Comparison of ENCODE assay signal across 8 cellular contexts in the genomic region with DNA sequence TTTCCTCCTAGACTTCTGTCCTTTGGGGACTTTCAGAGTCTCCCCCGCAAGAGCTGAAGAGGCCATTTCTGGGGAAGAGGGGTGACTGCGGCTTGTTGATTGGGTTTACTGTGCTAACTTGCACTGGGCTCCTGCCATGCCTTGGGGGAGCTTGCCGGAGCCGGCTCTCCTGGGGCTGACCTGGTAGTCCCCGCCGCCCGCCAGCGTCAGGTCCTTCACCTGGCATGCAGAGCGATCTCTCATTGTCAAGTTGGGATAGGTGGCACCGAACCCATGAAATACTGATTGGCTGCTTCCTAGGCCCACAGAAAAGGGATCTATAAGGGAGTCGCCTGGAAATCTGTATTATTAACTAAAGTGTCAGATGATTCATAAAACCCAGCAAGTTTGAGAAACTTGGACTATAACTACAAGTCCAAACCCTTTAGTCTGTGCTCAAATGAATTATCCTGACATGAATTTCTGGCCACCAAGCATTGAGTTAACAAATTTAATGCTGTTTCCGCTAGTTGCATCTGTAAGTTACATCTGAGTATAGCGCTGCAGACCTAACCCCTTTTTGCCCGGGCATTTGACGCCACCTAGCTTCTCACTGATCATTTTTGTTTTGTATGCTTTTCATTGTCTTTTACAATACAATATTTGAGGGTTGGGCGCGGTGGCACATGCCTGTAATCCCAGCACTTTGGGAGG. TPM values are rescaled to one million over a fixed set of nuclear protein-coding genes. Genes with fewer than 3 reads are reported as not detected.
DNase-seq lines count a peak whose midpoint lies in the region; ATAC-seq, FAIRE-seq and TF ChIP-seq lines count a peak whose summit lies in the region.

No MANE protein-coding gene starts in this region.

- no peak overlapping the region for H2BK120ac ChIP-seq in H1 (replicated peaks; ENCODE audit: low read depth, low read length)

- no peaks in the 10 kb centered on the region for H3K9me3 Mint-ChIP-seq in activated CD4-positive, alpha-beta T cell treated with anti-CD3 and anti-CD28 coated beads, Interleukin-2, amount 10 ng/mL, durations not matched to agents 7 days and 5 days

- H4K8ac ChIP-seq in H1 (ENCODE audit: extremely low read depth, insufficient read depth, low read length) = peak overlapping the region; percentile 97; the same call in 1 of the 2 replicates

- H3K4me1 ChIP-seq in ACC112 (ENCODE audit: control insufficient read depth, insufficient read depth, low read length, unreplicated experiment) (peaks cover 3% of the 10 kb centered on the region), H1 (replicated peaks in 1 of 4; ENCODE audit: control insufficient read depth in 3 of 4, insufficient read depth in 4 of 4, low read length in 3 of 4) (peaks cover 0 to 8% (median 5%) of the 10 kb centered on the region in 4 experiments; a peak in 5 of 7 replicates), mucosa of descending colon (ENCODE audit: low read depth) (peaks cover 23% of the 10 kb centered on the region), suprapubic skin (peaks cover 50% of the 10 kb centered on the region)

- TF ChIP-seq POLR2A in H1 (IDR thresholded peaks at IDR 0.05; ENCODE audit: control extremely low read depth in 1 of 2, low read depth in 2 of 2, low read length in 2 of 2) (peak in 1 of 2 experiments; percentile 45; a peak in 1 of 3 replicates), suprapubic skin (IDR thresholded peaks at IDR 0.05) (no peak)

- H4K20me1 ChIP-seq in H1 (replicated peaks in 1 of 2; ENCODE audit: control insufficient read depth in 1 of 2, insufficient read depth in 2 of 2, low read length in 2 of 2) = peaks cover 10 to 19% of the 10 kb centered on the region in 2 experiments

- peak overlapping the region; percentile 58 for H4K91ac ChIP-seq in H1 (replicated peaks; ENCODE audit: insufficient read length, low read length)

- H4K5ac ChIP-seq in H1 (ENCODE audit: insufficient read length, low read depth, low read length) = peak overlapping the region; percentile 89

- 8% methylated on average over 17 of the region's 17 CpGs; no CpG with 5 or more reads in 1 of the 2 experiments for WGBS in H1 (ENCODE audit: extremely low coverage in 1 of 2, insufficient coverage in 1 of 2, insufficient read length in 1 of 2, insufficient replicate concordance in 2 of 2, low coverage in 1 of 2, low lambda C conversion rate in 2 of 2, missing lambda C conversion rate in 1 of 2), 2 experiments
- WGBS in suprapubic skin = 6% methylated on average over 15 of the region's 17 CpGs

- H3K27me3 ChIP-seq in ACC112 (ENCODE audit: insufficient read depth, low read length) (no peaks in the 10 kb centered on the region), H1 (replicated peaks in 1 of 4; ENCODE audit: control insufficient read depth in 3 of 4, extremely low read depth in 1 of 4, insufficient read depth in 3 of 4, low read length in 3 of 4) (no peaks in the 10 kb centered on the region), suprapubic skin (no peaks in the 10 kb centered on the region)

- H3K4me3 ChIP-seq in ACC112 (ENCODE audit: low read depth, low read length) (peak overlapping the region; percentile 95), H1 (ENCODE audit: extremely low read depth in 1 of 4, insufficient read depth in 2 of 4, low read depth in 3 of 4, low read length in 4 of 4) (peak overlapping the region; percentile 51 to 99 (median 88)), mucosa of descending colon (peak overlapping the region; percentile 70), suprapubic skin (peak overlapping the region; percentile 85)

- peaks cover 29% of the 10 kb centered on the region for H3K79me2 ChIP-seq in ACC112 (ENCODE audit: control insufficient read depth, insufficient read depth, low read length, unreplicated experiment)
- H3K79me2 ChIP-seq in H1 (ENCODE audit: control insufficient read depth in 1 of 2, insufficient read depth in 2 of 2, low read length in 2 of 2) = peaks cover 10 to 34% of the 10 kb centered on the region in 2 experiments

- H3K9me3 ChIP-seq in H1 (ENCODE audit: insufficient read depth in 2 of 2, low read depth in 1 of 2, low read length in 1 of 2) (no peaks in the 10 kb centered on the region), mucosa of descending colon (no peaks in the 10 kb centered on the region), suprapubic skin (no peaks in the 10 kb centered on the region)

- H3K4me2 ChIP-seq in H1 (ENCODE audit: insufficient read depth in 1 of 2, low read depth in 2 of 2, low read length in 2 of 2) = peak overlapping the region; percentile 73 to 98

- H3K4me3 Mint-ChIP-seq in activated CD4-positive, alpha-beta T cell treated with anti-CD3 and anti-CD28 coated beads, Interleukin-2, amount 10 ng/mL, durations not matched to agents 7 days and 5 days = peak overlapping the region; percentile 86

- no peak for TF ChIP-seq EP300 in H1 (IDR thresholded peaks at IDR 0.05; ENCODE audit: borderline replicate concordance in 1 of 2, low read depth in 2 of 2, low read length in 2 of 2)
- TF ChIP-seq EP300 in suprapubic skin (IDR thresholded peaks at IDR 0.05) = no peak

- no peak; a peak in 1 of 4 replicates for TF ChIP-seq CTCF in H1 (IDR thresholded peaks at IDR 0.05; ENCODE audit: control extremely low read depth in 1 of 3, insufficient read depth in 1 of 3, low read depth in 1 of 3, low read length in 3 of 3)
- TF ChIP-seq CTCF in mucosa of descending colon (IDR thresholded peaks at IDR 0.05) = no peak
- TF ChIP-seq CTCF in suprapubic skin (IDR thresholded peaks at IDR 0.05) = no peak

- DNase-seq in NCI-H226 = peak; percentile 7
- DNase-seq in activated CD4-positive, alpha-beta T cell treated with anti-CD3 and anti-CD28 coated beads, Interleukin-2, amount 10 ng/mL, durations not matched to agents 7 days and 5 days = peak; percentile 77
- no peak for DNase-seq in H1 (ENCODE audit: low read depth in 1 of 2, low spot score in 2 of 2)
- peak in 2 of 3 donors; percentile 53 to 78 for DNase-seq in mucosa of descending colon
- peak in 1 of 2 donors; percentile 83 for DNase-seq in suprapubic skin (ENCODE audit: low spot score in 2 of 2)

- peak overlapping the region; percentile 58 for H3K27ac ChIP-seq in ACC112 (ENCODE audit: low read depth, low read length)
- peak overlapping the region; percentile 83 for H3K27ac ChIP-seq in H1 (ENCODE audit: low read depth, low read length)
- peak overlapping the region; percentile 96 for H3K27ac ChIP-seq in suprapubic skin

- H3K36me3 Mint-ChIP-seq in activated CD4-positive, alpha-beta T cell treated with anti-CD3 and anti-CD28 coated beads, Interleukin-2, amount 10 ng/mL, durations not matched to agents 7 days and 5 days (ENCODE audit: low read depth) = peaks cover 23% of the 10 kb centered on the region

- no peak overlapping the region for H2BK20ac ChIP-seq in H1 (ENCODE audit: low read length)

- H3K9ac ChIP-seq in H1 (replicated peaks in 1 of 4; ENCODE audit: extremely low read depth in 1 of 4, low read depth in 3 of 4, low read length in 3 of 4) = peak overlapping the region; percentile 76 to 99 (median 96)

- no peak for FAIRE-seq in H1 (lab: Jason Lieb, UNC)

- H2AK5ac ChIP-seq in H1 (ENCODE audit: low read depth, low read length) = no peak overlapping the region

- peaks cover 3% of the 10 kb centered on the region for H3K27me3 Mint-ChIP-seq in activated CD4-positive, alpha-beta T cell treated with anti-CD3 and anti-CD28 coated beads, Interleukin-2, amount 10 ng/mL, durations not matched to agents 7 days and 5 days

- no peak overlapping the region for H3K14ac ChIP-seq in H1 (ENCODE audit: insufficient read length)

- H3K79me1 ChIP-seq in H1 (ENCODE audit: low read depth, low read length) = peaks cover 13% of the 10 kb centered on the region

- CTCF ChIA-PET in activated CD4-positive, alpha-beta T cell treated with anti-CD3 and anti-CD28 coated beads, Interleukin-2, amount 10 ng/mL, durations not matched to agents 7 days and 5 days (lab: Charles Lee) = interaction anchor here (0.6 to 2.6 kb wide), 21 partner anchors 10 to 444 kb away, joined by 3 to 19 read pairs (median 5); partner anchors contain the start of genes MAN2C1, PTPN9, SIN3A and SNUPN
- CTCF ChIA-PET in H1 (lab: Charles Lee; ENCODE audit: partially characterized antibody) = interaction anchor here (0.6 to 5.4 kb wide), 12 partner anchors 9 to 187 kb away, joined by 3 to 28 read pairs (median 3); partner anchors contain the start of gene SNUPN

- intact Hi-C loops in mucosa of descending colon (cut with DNase I, micrococcal nuclease) = loop anchor here in 1 of 2 donors (10.0 kb wide), 1 partner anchor 186 kb away; the partner anchor contains the start of gene SIN3A

- peak overlapping the region; percentile 91; the same call in 1 of the 2 replicates for H3K18ac ChIP-seq in H1 (ENCODE audit: extremely low read depth, low read length)

- H3K56ac ChIP-seq in H1 (replicated peaks; ENCODE audit: insufficient read length, low read depth, low read length) = peak overlapping the region; percentile 70

- H3K36me3 ChIP-seq in ACC112 (ENCODE audit: insufficient read depth, low read length) = no peaks in the 10 kb centered on the region
- H3K36me3 ChIP-seq in H1 (ENCODE audit: control insufficient read depth in 2 of 4, insufficient read depth in 4 of 4, low read length in 3 of 4) = 0 out of 8 replicates have a peak, but pooled peaks cover 0 to 4% (median 0%) of the 10 kb centered on the region in 4 experiments
- H3K36me3 ChIP-seq in mucosa of descending colon (ENCODE audit: low read depth) = no peaks in the 10 kb centered on the region
- H3K36me3 ChIP-seq in suprapubic skin = peaks cover 6% of the 10 kb centered on the region

- peak overlapping the region; percentile 44 for H2AFZ ChIP-seq in ACC112 (ENCODE audit: low read length, unreplicated experiment)
- H2AFZ ChIP-seq in H1 (ENCODE audit: low read length) = no peak overlapping the region

- peaks cover 9% of the 10 kb centered on the region for H3K23me2 ChIP-seq in H1 (ENCODE audit: low read depth, low read length)

- peaks cover 37% of the 10 kb centered on the region for H3K4me1 Mint-ChIP-seq in activated CD4-positive, alpha-beta T cell treated with anti-CD3 and anti-CD28 coated beads, Interleukin-2, amount 10 ng/mL, durations not matched to agents 7 days and 5 days

- TF ChIP-seq RAD21 in H1 (IDR thresholded peaks at IDR 0.05 in 1 of 2, conservative IDR thresholded peaks at IDR 0.05 in 1 of 2; ENCODE audit: low read depth in 2 of 2, low read length in 2 of 2) = peak; percentile 26 to 37; a peak in 3 of 4 replicates

- H2BK15ac ChIP-seq in H1 (ENCODE audit: low read length) = no peak overlapping the region

- H3K4ac ChIP-seq in H1 (replicated peaks; ENCODE audit: insufficient read length, low read depth, low read length) = no peak overlapping the region

- H3K23ac ChIP-seq in H1 (ENCODE audit: insufficient read length) = no peak overlapping the region

- H2BK5ac ChIP-seq in H1 (ENCODE audit: low read depth, low read length) = no peak overlapping the region; the same call in 1 of the 2 replicates

- H3K27ac Mint-ChIP-seq in activated CD4-positive, alpha-beta T cell treated with anti-CD3 and anti-CD28 coated beads, Interleukin-2, amount 10 ng/mL, durations not matched to agents 7 days and 5 days = peak overlapping the region; percentile 95

- ATAC-seq in GM18861 (IDR thresholded peaks at IDR 0.05; ENCODE audit: unreplicated experiment) (peak; percentile 21), HG03103 (IDR thresholded peaks at IDR 0.05; ENCODE audit: low read depth, unreplicated experiment) (peak; percentile 19), mucosa of descending colon (peak; percentile 31)

- POLR2A ChIA-PET in activated CD4-positive, alpha-beta T cell treated with anti-CD3 and anti-CD28 coated beads, Interleukin-2, amount 10 ng/mL, durations not matched to agents 7 days and 5 days (lab: Charles Lee) = interaction anchor here (0.6 to 2.5 kb wide), 11 partner anchors 11 to 273 kb away, joined by 3 to 17 read pairs (median 4); partner anchors contain the start of genes PTPN9, SIN3A and SNUPN
- POLR2A ChIA-PET in H1 (lab: Charles Lee; ENCODE audit: partially characterized antibody) = interaction anchor here (0.6 to 8.2 kb wide), 20 partner anchors 8 to 243 kb away, joined by 3 to 73 read pairs (median 6); partner anchors contain the start of genes CSPG4, SIN3A, SNUPN and SNX33

- H2BK12ac ChIP-seq in H1 (ENCODE audit: low read depth, low read length) = no peak overlapping the region

RNA-seq across cellular contexts. Expression of gene IMP3, which starts 0.6 kb away (rescaled TPM):
- total RNA-seq in activated CD4-positive, alpha-beta T cell treated with anti-CD3 and anti-CD28 coated beads, Interleukin-2, amount 10 ng/mL, durations not matched to agents 7 days and 5 days = 10 to 100 TPM; 79.1 to 81.4 TPM
- total RNA-seq in H1 (2021; fragmentation: NEBNext Ultra II Directional; extraction: Animal tissue kit (Norgen Biotek cat#: 25700)) = 114 and 122 TPM in 2 replicates
- polyA plus RNA-seq in H1 (2011; rRNA removed) = 273 and 278 TPM in 2 replicates
- polyA plus RNA-seq in H1 (2011; cell fraction: cytosol; rRNA removed) = 193 TPM
- 91.6 TPM for polyA plus RNA-seq in H1 (2011; cell fraction: nucleus; rRNA removed)
- 105 to 122 TPM (median 110 TPM) in 4 replicates for polyA plus RNA-seq in H1 (2012, experiment 1 of 2)
- polyA plus RNA-seq in H1 (2012, experiment 2 of 2) = 139 TPM
- 117 TPM for polyA plus RNA-seq in H1 (2013, experiment 1 of 2)
- polyA plus RNA-seq in H1 (2013, experiment 2 of 2) = 117 TPM
- 22.0 and 25.5 TPM in 2 replicates for polyA minus RNA-seq in H1 (2011; rRNA and poly(A)+ RNA removed)
- 48.7 TPM for polyA minus RNA-seq in H1 (2011; cell fraction: cytosol; rRNA and poly(A)+ RNA removed)
- polyA minus RNA-seq in H1 (2011; cell fraction: nucleus; rRNA and poly(A)+ RNA removed) = 73.3 TPM
- total RNA-seq in mucosa of descending colon (10 to 100 TPM; 47.6 to 54.8 (median 50.4) TPM), suprapubic skin (100 to 1,000 TPM; 139 to 273 (median 180) TPM)

RNA-seq across cellular contexts. Expression of gene SNX33, which starts 7.1 kb away (rescaled TPM):
- under 1 TPM; 0.60 to 0.79 TPM for total RNA-seq in activated CD4-positive, alpha-beta T cell treated with anti-CD3 and anti-CD28 coated beads, Interleukin-2, amount 10 ng/mL, durations not matched to agents 7 days and 5 days
- total RNA-seq in H1 (2021; fragmentation: NEBNext Ultra II Directional; extraction: Animal tissue kit (Norgen Biotek cat#: 25700)) = 22.9 and 24.8 TPM in 2 replicates
- 14.3 and 15.7 TPM in 2 replicates for polyA plus RNA-seq in H1 (2011; rRNA removed)
- 11.5 TPM for polyA plus RNA-seq in H1 (2011; cell fraction: cytosol; rRNA removed)
- 25.7 TPM for polyA plus RNA-seq in H1 (2011; cell fraction: nucleus; rRNA removed)
- polyA plus RNA-seq in H1 (2012, experiment 1 of 2) = 17.5 to 20.7 TPM (median 18.6 TPM) in 4 replicates
- 13.9 TPM for polyA plus RNA-seq in H1 (2012, experiment 2 of 2)
- 10.5 TPM for polyA plus RNA-seq in H1 (2013, experiment 1 of 2)
- 11.4 TPM for polyA plus RNA-seq in H1 (2013, experiment 2 of 2)
- 21.0 and 25.5 TPM in 2 replicates for polyA minus RNA-seq in H1 (2011; rRNA and poly(A)+ RNA removed)
- polyA minus RNA-seq in H1 (2011; cell fraction: cytosol; rRNA and poly(A)+ RNA removed) = 17.4 TPM
- 21.6 TPM for polyA minus RNA-seq in H1 (2011; cell fraction: nucleus; rRNA and poly(A)+ RNA removed)
- 10 to 100 TPM; 23.6 to 38.2 (median 28.7) TPM for total RNA-seq in mucosa of descending colon
- 10 to 100 TPM; 32.1 to 59.7 (median 49.5) TPM for total RNA-seq in suprapubic skin

RNA-seq across cellular contexts. Expression of gene SNUPN, which starts 15.1 kb away (rescaled TPM):
- total RNA-seq in activated CD4-positive, alpha-beta T cell treated with anti-CD3 and anti-CD28 coated beads, Interleukin-2, amount 10 ng/mL, durations not matched to agents 7 days and 5 days = 10 to 100 TPM; 41.9 to 44.1 TPM
- total RNA-seq in H1 (2021; fragmentation: NEBNext Ultra II Directional; extraction: Animal tissue kit (Norgen Biotek cat#: 25700)) = 26.2 and 28.2 TPM in 2 replicates
- 11.6 and 13.3 TPM in 2 replicates for polyA plus RNA-seq in H1 (2011; rRNA removed)
- polyA plus RNA-seq in H1 (2011; cell fraction: cytosol; rRNA removed) = 20.3 TPM
- polyA plus RNA-seq in H1 (2011; cell fraction: nucleus; rRNA removed) = 10.2 TPM
- 20.2 to 23.4 TPM (median 22.0 TPM) in 4 replicates for polyA plus RNA-seq in H1 (2012, experiment 1 of 2)
- polyA plus RNA-seq in H1 (2012, experiment 2 of 2) = 8.5 TPM
- 22.4 TPM for polyA plus RNA-seq in H1 (2013, experiment 1 of 2)
- polyA plus RNA-seq in H1 (2013, experiment 2 of 2) = 21.5 TPM
- 14.8 and 20.1 TPM in 2 replicates for polyA minus RNA-seq in H1 (2011; rRNA and poly(A)+ RNA removed)
- polyA minus RNA-seq in H1 (2011; cell fraction: cytosol; rRNA and poly(A)+ RNA removed) = 10.3 TPM
- 15.0 TPM for polyA minus RNA-seq in H1 (2011; cell fraction: nucleus; rRNA and poly(A)+ RNA removed)
- total RNA-seq in mucosa of descending colon (10 to 100 TPM; 18.7 to 23.9 (median 18.9) TPM), suprapubic skin (10 to 100 TPM; 12.8 to 31.7 (median 17.5) TPM)

Comparison
In these comparisons a context has a peak if more than half of its experiments do, and no peak if none do; other contexts are left out.
1. DNase-seq: peak in NCI-H226 (single experiment), activated CD4-positive, alpha-beta T cell treated with anti-CD3 and anti-CD28 coated beads, Interleukin-2, amount 10 ng/mL, durations not matched to agents 7 days and 5 days (single experiment) and mucosa of descending colon (2 of 3); none in H1 (0 of 2).
2. RNA of gene SNX33, which starts 7.1 kb away (total RNA-seq): 32.1 to 59.7 TPM in suprapubic skin, 23.6 to 38.2 TPM in mucosa of descending colon and 22.9 to 24.8 TPM in H1; 0.60 to 0.79 TPM in activated CD4-positive, alpha-beta T cell treated with anti-CD3 and anti-CD28 coated beads, Interleukin-2, amount 10 ng/mL, durations not matched to agents 7 days and 5 days; every median in the first group is over 10 times any median in the second.
3. Peak in every context shown above with its lines, with median percentiles within 50 percentile points of each other: H3K27ac ChIP-seq, H3K4me3 ChIP-seq and ATAC-seq.